ENCODE assay signal across 17 cellular contexts in genomic region chr6:129007819-129008218, GRCh38.
DNase-seq lines count a peak whose midpoint lies in the region; ATAC-seq and TF ChIP-seq lines count a peak whose summit lies in the region.
"Had no signal": no experiment of that assay in that cellular context is flagged by ENCODE, and none has a peak within 500 bp of the region (broad histone marks: within the 10 kb centered on the region; RNA-seq: fewer than 3 reads in every experiment).

No MANE protein-coding gene starts in this region.

- TF ChIP-seq CTCF in right atrium auricular region (IDR thresholded peaks at IDR 0.05), result no peak
- peak; percentile 9 for TF ChIP-seq CTCF in neural cell (IDR thresholded peaks at IDR 0.05; ENCODE audit: poor library complexity, severe bottlenecking)
- no peak for TF ChIP-seq CTCF in H9 (conservative IDR thresholded peaks at IDR 0.05)

- H4K5ac ChIP-seq in H9 (ENCODE audit: insufficient read length, low read depth, low read length), result no peak overlapping the region

- H2BK120ac ChIP-seq in H9 (ENCODE audit: low read depth, low read length, poor library complexity, severe bottlenecking), result no peak overlapping the region

- no peaks in the 10 kb centered on the region for H4K20me1 ChIP-seq in neural cell (ENCODE audit: insufficient read depth)
- H4K20me1 ChIP-seq in H9 (ENCODE audit: control insufficient read depth, insufficient read depth, insufficient read length), result no peaks in the 10 kb centered on the region

- no peak overlapping the region for H2BK20ac ChIP-seq in H9 (ENCODE audit: low read depth, low read length, poor library complexity, severe bottlenecking)

- H2AFZ ChIP-seq in neural cell (ENCODE audit: low read depth, low read length), result no peak overlapping the region
- H2AFZ ChIP-seq in H9 (ENCODE audit: low read length), result no peak overlapping the region

- no peak overlapping the region for H3K27ac Mint-ChIP-seq in H9
- H3K27ac Mint-ChIP-seq: CD4-positive, CD25-positive, alpha-beta regulatory T cell; CD8-positive, alpha-beta memory T cell had no signal

- no peak for TF ChIP-seq RAD21 in neural cell (conservative IDR thresholded peaks at IDR 0.05)

- H3T11ph ChIP-seq in H9 (ENCODE audit: low read length), result no peak overlapping the region

- H3K79me1 ChIP-seq in H9 (ENCODE audit: insufficient read depth, low read depth, low read length, poor library complexity, severe bottlenecking), result no peaks in the 10 kb centered on the region

- no peak overlapping the region for H2BK12ac ChIP-seq in H9 (ENCODE audit: insufficient read length, low read depth, low read length)

- H3K23ac ChIP-seq in H9 (ENCODE audit: insufficient read length, low read depth, low read length), result no peak overlapping the region

- H3K4me1 ChIP-seq in right atrium auricular region (peaks cover 0 to 36% of the 10 kb centered on the region in 2 donors), H9 (ENCODE audit: insufficient read depth, low read length) (no peaks in the 10 kb centered on the region)
- H3K4me1 ChIP-seq: BE2C had no signal

- no peak overlapping the region for H2BK15ac ChIP-seq in H9 (ENCODE audit: low read depth, low read length)

- H3K36me3 Mint-ChIP-seq in H9 (ENCODE audit: insufficient read depth in 1 of 3, low read depth in 3 of 3), result no peaks in the 10 kb centered on the region
- H3K36me3 Mint-ChIP-seq: CD4-positive, CD25-positive, alpha-beta regulatory T cell; CD8-positive, alpha-beta memory T cell had no signal

- H3K79me2 ChIP-seq in neural cell (replicated peaks; ENCODE audit: insufficient read depth, low read length) (no peaks in the 10 kb centered on the region), H9 (ENCODE audit: insufficient read depth, low read length) (no peaks in the 10 kb centered on the region)

- no peak overlapping the region for H3K4me3 Mint-ChIP-seq in H9
- H3K4me3 Mint-ChIP-seq: CD8-positive, alpha-beta memory T cell had no signal

- H3K27ac ChIP-seq in right atrium auricular region (peak overlapping the region in 1 of 2 donors; percentile 26), neural cell (ENCODE audit: low read length) (peak overlapping the region; percentile 69), H9 (ENCODE audit: insufficient read length, low read depth, low read length) (no peak overlapping the region)

- H3K36me3 ChIP-seq in right atrium auricular region, result no peaks in the 10 kb centered on the region
- no peaks in the 10 kb centered on the region for H3K36me3 ChIP-seq in neural cell (ENCODE audit: insufficient read depth, low read length)
- H3K36me3 ChIP-seq: BE2C had no signal

- H4K8ac ChIP-seq in H9 (replicated peaks; ENCODE audit: insufficient read length, low read depth, low read length), result no peak overlapping the region

- H3K9me2 ChIP-seq in neural cell (ENCODE audit: insufficient read depth, low read length), result no peaks in the 10 kb centered on the region

- H3K56ac ChIP-seq in H9 (ENCODE audit: insufficient read length, low read depth, low read length), result no peak overlapping the region

- ATAC-seq in left ventricle myocardium superior (peak; percentile 31), GM19023 (IDR thresholded peaks at IDR 0.05; ENCODE audit: unreplicated experiment) (no peak)

- no peak for DNase-seq in left ventricle myocardium superior
- no peak for DNase-seq in right atrium auricular region (ENCODE audit: low spot score)
- DNase-seq in NCI-H2227 (lab: John Stamatoyannopoulos, UW; ENCODE audit: unreplicated experiment), result peak; percentile 60
- no peak for DNase-seq in DMS153 treated with DMSO at 0.1 percent for 48 hours (lab: John Stamatoyannopoulos, UW; ENCODE audit: unreplicated experiment)
- no peak for DNase-seq in H9
- DNase-seq: ACHN; BE2C; C1 segment of cervical spinal cord; CD4-positive, CD25-positive, alpha-beta regulatory T cell; CD8-positive, alpha-beta memory T cell; COR-L47; DMS79; GDM1; GOT3; H7 had no signal

- no peaks in the 10 kb centered on the region for H3K9me3 Mint-ChIP-seq in H9

- H3K4me2 ChIP-seq in neural cell (ENCODE audit: low read length) (peak overlapping the region; percentile 23), H9 (ENCODE audit: insufficient read depth, insufficient read length, low read length) (no peak overlapping the region)

- H3K9me3 ChIP-seq in right atrium auricular region (no peaks in the 10 kb centered on the region), neural cell (ENCODE audit: low read length) (no peaks in the 10 kb centered on the region), H9 (ENCODE audit: control insufficient read depth, low read depth, low read length) (no peaks in the 10 kb centered on the region)
- H3K9me3 ChIP-seq: BE2C had no signal

- no peaks in the 10 kb centered on the region for H3K4me1 Mint-ChIP-seq in H9
- H3K4me1 Mint-ChIP-seq: CD4-positive, CD25-positive, alpha-beta regulatory T cell; CD8-positive, alpha-beta memory T cell had no signal

- no peak overlapping the region for H2BK5ac ChIP-seq in H9 (ENCODE audit: insufficient read length, low read length)

- no peak overlapping the region for H3K4me3 ChIP-seq in right atrium auricular region
- H3K4me3 ChIP-seq in neural cell (ENCODE audit: low read length), result peak overlapping the region; percentile 47

- H3K18ac ChIP-seq in H9 (ENCODE audit: insufficient read length, low read depth, low read length), result no peak overlapping the region

- no CpG with 5 or more reads among the region's 3 CpGs for WGBS in H9 (ENCODE audit: extremely low coverage, insufficient read length, low lambda C conversion rate)

- H3K23me2 ChIP-seq in H9 (ENCODE audit: insufficient read length, low read depth, low read length, poor library complexity, severe bottlenecking), result no peaks in the 10 kb centered on the region

- no peaks in the 10 kb centered on the region for H3K27me3 ChIP-seq in right atrium auricular region
- H3K27me3 ChIP-seq in neural cell (ENCODE audit: insufficient read depth, low read depth, low read length), result no peaks in the 10 kb centered on the region
- H3K27me3 ChIP-seq in H9 (ENCODE audit: insufficient read depth, low read length), result no peaks in the 10 kb centered on the region
- H3K27me3 ChIP-seq: BE2C had no signal

- H3K27me3 Mint-ChIP-seq in H9 (ENCODE audit: low read depth), result no peaks in the 10 kb centered on the region
- H3K27me3 Mint-ChIP-seq: CD4-positive, CD25-positive, alpha-beta regulatory T cell had no signal

- intact Hi-C loops in left ventricle myocardium superior (cut with micrococcal nuclease), result no loop called here

- H3K9ac ChIP-seq in neural cell (ENCODE audit: low read length) (peak overlapping the region; percentile 38), H9 (ENCODE audit: extremely low read depth, insufficient read length, low read length) (no peak overlapping the region)

- peak; percentile 96 for TF ChIP-seq EP300 in neural cell (conservative IDR thresholded peaks at IDR 0.05; ENCODE audit: poor library complexity, severe bottlenecking)

- H2AK5ac ChIP-seq in H9 (ENCODE audit: insufficient read length, low read length), result no peak overlapping the region

- H3F3A ChIP-seq in neural cell (ENCODE audit: insufficient read depth, low read length, poor library complexity, severe bottlenecking), result peaks cover 10% of the 10 kb centered on the region

- no peak overlapping the region for H3K14ac ChIP-seq in H9 (ENCODE audit: insufficient read depth, low read length)

- no peak overlapping the region for H3K4ac ChIP-seq in H9 (ENCODE audit: low read depth, low read length)

- no peak overlapping the region for H4K91ac ChIP-seq in H9 (ENCODE audit: insufficient read length, low read depth, low read length)

TF ChIP-seq in neural cell, 6 proteins besides CTCF, POLR2A, EP300 and RAD21:
- peak; percentile 28 for TF ChIP-seq SMC3 (conservative IDR thresholded peaks at IDR 0.05; ENCODE audit: poor library complexity)
- TF ChIP-seq MXI1 (conservative IDR thresholded peaks at IDR 0.05; ENCODE audit: poor library complexity, severe bottlenecking), result no peak
- peak; percentile 84 for TF ChIP-seq POLR2AphosphoS5 (IDR thresholded peaks at IDR 0.05)
- TF ChIP-seq REST (IDR thresholded peaks at IDR 0.05; ENCODE audit: borderline replicate concordance), result peak; percentile 25
